In the genomic region with DNA sequence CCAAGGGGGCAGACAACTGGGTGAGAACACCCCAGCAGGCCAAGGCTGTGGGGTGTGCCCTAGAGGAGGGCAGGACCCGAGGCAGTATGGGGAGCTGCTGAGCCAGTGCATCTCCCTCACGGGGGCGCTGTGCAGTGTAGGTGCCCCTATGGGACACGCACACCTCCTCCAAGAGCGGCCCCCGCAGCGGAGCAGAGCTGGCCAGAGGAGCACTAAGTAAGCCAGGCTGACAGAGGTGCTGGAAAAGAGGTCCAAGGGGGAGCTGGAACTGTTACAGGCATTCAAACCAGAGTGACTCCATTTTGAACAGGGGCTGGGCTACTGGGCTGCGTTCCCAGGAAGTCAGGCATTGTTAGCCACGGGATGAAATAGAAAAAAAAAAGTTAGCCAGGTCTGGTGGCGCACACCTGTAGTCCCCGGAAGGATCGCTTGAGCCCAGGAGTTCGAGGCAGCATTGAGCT, we compare ENCODE assay signal across 8 cellular contexts. TPM values are rescaled to one million over a fixed set of nuclear protein-coding genes. Genes with fewer than 3 reads are reported as not detected.
DNase-seq lines count a peak whose midpoint lies in the region; ATAC-seq and TF ChIP-seq lines count a peak whose summit lies in the region.

No MANE protein-coding gene starts in this region.

- no peaks in the 10 kb centered on the region for H3K36me3 Mint-ChIP-seq in T-helper 2 cell treated with Interferon-gamma antibody and Interleukin-4, amounts not matched to agents 5 μg/mL and 100 μg/mL, for 36 hours (ENCODE audit: low read depth)

- H3K36me3 ChIP-seq in kidney epithelial cell (ENCODE audit: control insufficient read depth, insufficient read depth, low read length), result no peaks in the 10 kb centered on the region

- H3K27me3 Mint-ChIP-seq in T-helper 2 cell treated with Interferon-gamma antibody and Interleukin-4, amounts not matched to agents 5 μg/mL and 100 μg/mL, for 36 hours (ENCODE audit: low read depth), result no peaks in the 10 kb centered on the region

- peak overlapping the region; percentile 91 for H3K27ac Mint-ChIP-seq in T-helper 2 cell treated with Interferon-gamma antibody and Interleukin-4, amounts not matched to agents 5 μg/mL and 100 μg/mL, for 36 hours

- ATAC-seq in HG03108 (IDR thresholded peaks at IDR 0.05; ENCODE audit: unreplicated experiment) (peak; percentile 58), GM19463 (IDR thresholded peaks at IDR 0.05; ENCODE audit: unreplicated experiment) (no peak), HG02610 (IDR thresholded peaks at IDR 0.05; ENCODE audit: unreplicated experiment) (no peak)

- TF ChIP-seq CTCF in astrocyte of the cerebellum (IDR thresholded peaks at IDR 0.05; ENCODE audit: low read depth, low read length, missing control alignments) (peak; percentile 32), kidney epithelial cell (IDR thresholded peaks at IDR 0.05; ENCODE audit: insufficient read depth, low read length, poor library complexity, severe bottlenecking) (peak; percentile 35)

- peak overlapping the region; percentile 91 for H3K4me3 Mint-ChIP-seq in T-helper 2 cell treated with Interferon-gamma antibody and Interleukin-4, amounts not matched to agents 5 μg/mL and 100 μg/mL, for 36 hours

- peak overlapping the region; percentile 41 for H3K4me3 ChIP-seq in astrocyte of the cerebellum (ENCODE audit: low read depth, low read length)
- H3K4me3 ChIP-seq in kidney epithelial cell (ENCODE audit: low read depth, low read length), result peak overlapping the region; percentile 24

- in situ Hi-C loops in astrocyte of the cerebellum (cut with HindIII; ENCODE audit: low sequenced_read_pairs), result no loop called here

- H3K4me1 Mint-ChIP-seq in T-helper 2 cell treated with Interferon-gamma antibody and Interleukin-4, amounts not matched to agents 5 μg/mL and 100 μg/mL, for 36 hours (ENCODE audit: low read depth), result peaks cover 9% of the 10 kb centered on the region

- peak; percentile 69 for DNase-seq in ELF-1 (ENCODE audit: low read depth, low spot score)
- peak; percentile 73 for DNase-seq in T-helper 2 cell treated with Interferon-gamma antibody and Interleukin-4, amounts not matched to agents 5 μg/mL and 100 μg/mL, for 36 hours (ENCODE audit: low spot score)
- no peak for DNase-seq in astrocyte of the cerebellum (ENCODE audit: low read depth)
- DNase-seq in kidney epithelial cell (ENCODE audit: low read depth), result no peak
- DNase-seq in stimulated activated CD4-positive, alpha-beta T cell treated with anti-CD3 and anti-CD28 coated beads, Interleukin-1b, Interleukin-23, amount 100 ng/mL, for 48 hours, result peak; percentile 85

- no peaks in the 10 kb centered on the region for H3K9me3 Mint-ChIP-seq in T-helper 2 cell treated with Interferon-gamma antibody and Interleukin-4, amounts not matched to agents 5 μg/mL and 100 μg/mL, for 36 hours

- peaks cover 14% of the 10 kb centered on the region for H3K27me3 ChIP-seq in kidney epithelial cell (ENCODE audit: control insufficient read depth, insufficient read depth, low read length)

RNA-seq across cellular contexts. Expression of a gene that starts 41.8 kb away (rescaled TPM):
- 49.2 and 64.3 TPM in 2 replicates for total RNA-seq in kidney epithelial cell

RNA-seq across cellular contexts. Expression of a gene that starts 42.1 kb away (rescaled TPM):
- total RNA-seq in kidney epithelial cell, result 186 and 219 TPM in 2 replicates

Comparison
In these comparisons a context has a peak if more than half of its experiments do, and no peak if none do; other contexts are left out.
1. DNase-seq: peak in ELF-1 (single experiment), T-helper 2 cell treated with Interferon-gamma antibody and Interleukin-4, amounts not matched to agents 5 μg/mL and 100 μg/mL, for 36 hours (single experiment) and stimulated activated CD4-positive, alpha-beta T cell treated with anti-CD3 and anti-CD28 coated beads, Interleukin-1b, Interleukin-23, amount 100 ng/mL, for 48 hours (single experiment); none in astrocyte of the cerebellum (single experiment) and kidney epithelial cell (single experiment).